Comparison of ENCODE assay signal across 8 cellular contexts in genomic region chr14:35215110-35215872, GRCh38.
A peak's percentile ranks its signal among the peaks of the same experiment; 100 is the strongest.
DNase-seq lines count a peak whose midpoint lies in the region; ATAC-seq and TF ChIP-seq lines count a peak whose summit lies in the region.

No MANE protein-coding gene starts in this region.

- ATAC-seq in left ventricle myocardium superior: peak; percentile 36
- ATAC-seq in HG02870 (IDR thresholded peaks at IDR 0.05; ENCODE audit: unreplicated experiment): no peak
- ATAC-seq in GM19395 (IDR thresholded peaks at IDR 0.05; ENCODE audit: unreplicated experiment): no peak
- no peak for ATAC-seq in GM18870 (IDR thresholded peaks at IDR 0.05; ENCODE audit: unreplicated experiment)

- no peaks in the 10 kb centered on the region for H3K36me3 ChIP-seq in A673 (ENCODE audit: insufficient read depth, low read length, poor library complexity, severe bottlenecking)

- no TSS peak for BruUV-seq in A673 (replicated peaks; lab: Mats Ljungman, UMichigan)

- H3K27me3 ChIP-seq in A673 (replicated peaks; ENCODE audit: insufficient read depth, low read depth, low read length, poor library complexity): no peaks in the 10 kb centered on the region

- no peaks in the 10 kb centered on the region for H3K9me3 ChIP-seq in A673 (ENCODE audit: low read depth, low read length, poor library complexity, severe bottlenecking)

- intact Hi-C loops in A673 (cut with micrococcal nuclease; ENCODE audit: unreplicated experiment): no loop called here
- intact Hi-C loops in left ventricle myocardium superior (cut with micrococcal nuclease): no loop called here

- in situ Hi-C loops in GM13977 (cut with MboI; ENCODE audit: low pct_unique_long_range_greater_than_20kb, low sequenced_read_pairs, unreplicated experiment): loop anchor here (10.0 kb wide), 1 partner anchor 200 kb away; no protein-coding TSS in a partner anchor

- DNase-seq in A673 (ENCODE audit: low spot score): peak; percentile 60
- DNase-seq in GM13977 (ENCODE audit: low spot score): peak; percentile 32
- peak; percentile 5 to 54 for DNase-seq in SW 1271 (lab: John Stamatoyannopoulos, UW)
- DNase-seq in left ventricle myocardium superior: no peak
- peak; percentile 42 for DNase-seq in stromal cell of bone marrow (ENCODE audit: low read depth)

- POLR2A ChIA-PET in A673 (lab: Charles Lee; ENCODE audit: low non-redundant PET): interaction anchor here (0.6 to 0.7 kb wide), 2 partner anchors 37 to 190 kb away, joined by 4 read pairs; no protein-coding TSS in a partner anchor

- TF ChIP-seq CTCF in A673 (conservative IDR thresholded peaks at IDR 0.05; ENCODE audit: low read depth, low read length) (peak; percentile 61), GM13977 (IDR thresholded peaks at IDR 0.05; ENCODE audit: extremely low read depth, insufficient read depth, missing control alignments) (peak; percentile 43)

- H3K27ac ChIP-seq in A673 (ENCODE audit: low read depth, low read length, poor library complexity, severe bottlenecking): no peak overlapping the region

- CTCF ChIA-PET in A673 (lab: Charles Lee): interaction anchor here (0.6 to 1.4 kb wide), 6 partner anchors 77 to 603 kb away, joined by 3 to 12 read pairs (median 4); partner anchors contain the start of genes NFKBIA and PSMA6

- no peak overlapping the region for H3K4me3 ChIP-seq in A673 (ENCODE audit: low read depth, low read length, poor library complexity, severe bottlenecking)

- H3K4me1 ChIP-seq in A673 (ENCODE audit: insufficient read depth, low read length, poor library complexity, severe bottlenecking): peaks cover 6% of the 10 kb centered on the region
